Comparison of ENCODE assay signal across 1 cellular context in genomic region chr2:36395866-36396265, GRCh38.
A peak's percentile ranks its signal among the peaks of the same experiment; 100 is the strongest.
TF ChIP-seq lines count a peak whose summit lies in the region.

No MANE protein-coding gene starts in this region.

TF ChIP-seq in HepG2, 621 proteins besides CTCF, POLR2A, EP300 and RAD21:
- TF ChIP-seq ZNF121 (CRISPR knock-in tag; IDR thresholded peaks at IDR 0.05): peak; percentile 62
- TF ChIP-seq ZNF547 (CRISPR knock-in tag; IDR thresholded peaks at IDR 0.05): no peak
